In genomic region chr18:55586841-55587240, GRCh38 we compare ENCODE assay signal across 8 cellular contexts. TPM values are rescaled to one million over a fixed set of nuclear protein-coding genes. Genes with fewer than 3 reads are reported as not detected.
DNase-seq lines count a peak whose midpoint lies in the region; ATAC-seq, FAIRE-seq and TF ChIP-seq lines count a peak whose summit lies in the region.

No MANE protein-coding gene starts in this region.

- no peak overlapping the region for H3K27ac Mint-ChIP-seq in CD4-positive, CD25-positive, alpha-beta regulatory T cell

- H3K36me3 ChIP-seq in CD4-positive, CD25-positive, alpha-beta regulatory T cell (ENCODE audit: control insufficient read depth, insufficient read depth, low read length) = no peaks in the 10 kb centered on the region
- peaks cover 14% of the 10 kb centered on the region; the same call in 1 of the 2 replicates for H3K36me3 ChIP-seq in Karpas-422 (ENCODE audit: insufficient read depth, low read length)
- H3K36me3 ChIP-seq in K562 (ENCODE audit: control insufficient read depth, insufficient read depth, low read length) = peaks cover 4% of the 10 kb centered on the region; the same call in 1 of the 3 replicates
- no peaks in the 10 kb centered on the region for H3K36me3 ChIP-seq in upper lobe of right lung

- 0% methylated on average over 5 of the region's 7 CpGs for WGBS in K562 (ENCODE audit: insufficient coverage, low coverage, missing lambda C conversion rate)

- H3K36me3 Mint-ChIP-seq in CD4-positive, CD25-positive, alpha-beta regulatory T cell = no peaks in the 10 kb centered on the region

- H3K9me3 Mint-ChIP-seq in CD4-positive, CD25-positive, alpha-beta regulatory T cell = peaks cover 0 to 11% (median 0%) of the 10 kb centered on the region in 7 donors

- TF ChIP-seq EP300 in K562 (IDR thresholded peaks at IDR 0.05; ENCODE audit: low read length) = no peak

- H3K79me2 ChIP-seq in Karpas-422 (ENCODE audit: low read length) (peaks cover 55% of the 10 kb centered on the region), K562 (ENCODE audit: control insufficient read depth, insufficient read depth, low read length) (peaks cover 44% of the 10 kb centered on the region)

- TF ChIP-seq RAD21 in K562 (CRISPR knock-in tag; conservative IDR thresholded peaks at IDR 0.05 in 1 of 2, IDR thresholded peaks at IDR 0.05 in 1 of 2) = no peak

- peaks cover 30% of the 10 kb centered on the region for H3K27me3 ChIP-seq in CD4-positive, CD25-positive, alpha-beta regulatory T cell (ENCODE audit: control insufficient read depth, insufficient read depth, low read length)
- no peaks in the 10 kb centered on the region for H3K27me3 ChIP-seq in Karpas-422 (ENCODE audit: low read length)
- no peaks in the 10 kb centered on the region for H3K27me3 ChIP-seq in K562 (ENCODE audit: control insufficient read depth in 2 of 2, insufficient read depth in 2 of 2, low read length in 2 of 2)
- H3K27me3 ChIP-seq in upper lobe of right lung = no peaks in the 10 kb centered on the region

- peaks cover 52% of the 10 kb centered on the region for H3K27me3 Mint-ChIP-seq in CD4-positive, CD25-positive, alpha-beta regulatory T cell

- no peak for FAIRE-seq in K562 (lab: Jason Lieb, UNC)

- CTCF ChIA-PET in K562 (lab: Yijun Ruan, JAX; ENCODE audit: low intra/inter-chr PET ratio) = interaction anchor here (0.6 kb wide), 1 partner anchor 103 kb away, joined by 3 read pairs; no protein-coding TSS in a partner anchor

- H3K4me1 Mint-ChIP-seq in CD4-positive, CD25-positive, alpha-beta regulatory T cell = peaks cover 5 to 30% (median 9%) of the 10 kb centered on the region in 4 donors

- H3K4me2 ChIP-seq in Karpas-422 (ENCODE audit: low read depth, low read length, poor library complexity, severe bottlenecking) (peak overlapping the region; percentile 85), K562 (ENCODE audit: insufficient read depth, low read length) (peak overlapping the region; percentile 53)

- H4K20me1 ChIP-seq in Karpas-422 (ENCODE audit: insufficient read depth, low read depth, low read length) (no peaks in the 10 kb centered on the region), K562 (replicated peaks; ENCODE audit: control insufficient read depth, insufficient read depth, low read length) (no peaks in the 10 kb centered on the region)

- POLR2A ChIA-PET in K562 (lab: Yijun Ruan, JAX) = interaction anchor here (0.6 to 1.5 kb wide), 2 partner anchors 11 to 22 kb away, joined by 4 read pairs; no protein-coding TSS in a partner anchor

- no peak overlapping the region for H3K27ac ChIP-seq in CD4-positive, CD25-positive, alpha-beta regulatory T cell (ENCODE audit: insufficient read depth, low read length, poor library complexity, severe bottlenecking)
- peak overlapping the region; percentile 89 for H3K27ac ChIP-seq in Karpas-422 (ENCODE audit: low read length)
- no peak overlapping the region for H3K27ac ChIP-seq in K562 (ENCODE audit: extremely low read depth, low read depth, low read length)
- H3K27ac ChIP-seq in upper lobe of right lung = peak overlapping the region; percentile 52

- TF ChIP-seq CTCF in K562 (IDR thresholded peaks at IDR 0.05 in 2 of 3, conservative IDR thresholded peaks at IDR 0.05 in 1 of 3; ENCODE audit: insufficient read depth in 2 of 3, low read depth in 1 of 3, low read length in 3 of 3) (no peak), upper lobe of right lung (IDR thresholded peaks at IDR 0.05) (no peak)

- intact Hi-C loops in K562 (cut with micrococcal nuclease) (loop anchor here (5.0 kb wide), 1 partner anchor 65 kb away; no protein-coding TSS in a partner anchor), upper lobe of right lung (cut with DNase I) (no loop called here)

- no peak overlapping the region for H2AFZ ChIP-seq in Karpas-422 (ENCODE audit: low read length)
- H2AFZ ChIP-seq in K562 (ENCODE audit: low read depth, low read length) = no peak overlapping the region

- no peaks in the 10 kb centered on the region for H3K9me3 ChIP-seq in CD4-positive, CD25-positive, alpha-beta regulatory T cell (ENCODE audit: control insufficient read depth in 2 of 2, low read length in 2 of 2)
- no peaks in the 10 kb centered on the region for H3K9me3 ChIP-seq in Karpas-422 (ENCODE audit: low read length)
- H3K9me3 ChIP-seq in K562 (replicated peaks; ENCODE audit: control insufficient read depth, insufficient read depth, low read depth, low read length) = no peaks in the 10 kb centered on the region
- H3K9me3 ChIP-seq in upper lobe of right lung = no peaks in the 10 kb centered on the region

- no peaks in the 10 kb centered on the region for H3K9me1 ChIP-seq in K562 (ENCODE audit: control insufficient read depth, insufficient read depth, low read length)

- no TSS peak for BruUV-seq in K562 (replicated peaks; lab: Mats Ljungman, UMichigan)

- no peak for ATAC-seq in CD4-positive, CD25-positive, alpha-beta regulatory T cell (ENCODE audit: low read depth in 2 of 2)
- no peak for ATAC-seq in K562
- no peak for ATAC-seq in upper lobe of right lung
- ATAC-seq in GM21825 (IDR thresholded peaks at IDR 0.05; ENCODE audit: unreplicated experiment) = no peak
- no peak for ATAC-seq in HG02884 (IDR thresholded peaks at IDR 0.05; ENCODE audit: unreplicated experiment)

- DNase-seq in CD4-positive, CD25-positive, alpha-beta regulatory T cell = no peak
- peak; percentile 59 for DNase-seq in Karpas-422
- no peak for DNase-seq in K562 (ENCODE audit: extremely low read depth in 1 of 4, low spot score in 3 of 4)
- peak; percentile 54 to 83 for DNase-seq in lung microvascular endothelial cell (ENCODE audit: low read depth in 2 of 2)
- DNase-seq in upper lobe of right lung = no peak
- no peak for DNase-seq in NK-92 treated with Interleukin-12 subunit alpha and Interleukin-12 subunit beta, amount 100 ng/mL, for 24 hours (lab: John Stamatoyannopoulos, UW)

- TF ChIP-seq POLR2A in K562 (conservative IDR thresholded peaks at IDR 0.05) = no peak

- H3K4me3 Mint-ChIP-seq in CD4-positive, CD25-positive, alpha-beta regulatory T cell = peak overlapping the region in 3 of 4 donors; percentile 18 to 33 (median 26)

- peaks cover 5% of the 10 kb centered on the region for H3K4me1 ChIP-seq in CD4-positive, CD25-positive, alpha-beta regulatory T cell (ENCODE audit: control insufficient read depth, insufficient read depth, low read length, poor library complexity, severe bottlenecking)
- H3K4me1 ChIP-seq in Karpas-422 (ENCODE audit: low read length) = peaks cover 50% of the 10 kb centered on the region
- H3K4me1 ChIP-seq in K562 (replicated peaks in 1 of 2; ENCODE audit: control insufficient read depth in 2 of 2, insufficient read depth in 2 of 2, low read length in 2 of 2) = peaks cover 6 to 16% of the 10 kb centered on the region in 2 experiments
- H3K4me1 ChIP-seq in upper lobe of right lung = no peaks in the 10 kb centered on the region

- in situ Hi-C loops in K562 (cut with MboI) = no loop called here

- no peaks in the 10 kb centered on the region for H3K9me2 ChIP-seq in Karpas-422 (replicated peaks; ENCODE audit: insufficient read depth, low read length)

- H3K9ac ChIP-seq in Karpas-422 (ENCODE audit: low read length) (peak overlapping the region; percentile 77), K562 (ENCODE audit: insufficient read depth in 1 of 2, low read depth in 2 of 2, low read length in 2 of 2) (peak overlapping the region; percentile 31 to 50; a peak in 1 of 4 replicates)

- no peak overlapping the region for H3K4me3 ChIP-seq in CD4-positive, CD25-positive, alpha-beta regulatory T cell (ENCODE audit: low read depth, low read length)
- peak overlapping the region; percentile 69 for H3K4me3 ChIP-seq in Karpas-422 (ENCODE audit: low read length)
- H3K4me3 ChIP-seq in K562 = peak overlapping the region; percentile 63
- peak overlapping the region; percentile 66 for H3K4me3 ChIP-seq in upper lobe of right lung

TF ChIP-seq in K562, 482 proteins besides CTCF, POLR2A, EP300 and RAD21 (continues in another document):
- TF ChIP-seq MEIS2 (IDR thresholded peaks at IDR 0.05; ENCODE audit: partially characterized antibody) = peak; percentile 78

RNA-seq across cellular contexts. Expression of gene TCF4, which starts 1.2 kb away (rescaled TPM):
- 2.4 TPM for total RNA-seq in CD4-positive, CD25-positive, alpha-beta regulatory T cell
- 1 to 10 TPM in 1 of 4 donors, under 1 TPM in 3; 0.06 to 1.1 (median 0.75) TPM for polyA plus RNA-seq in CD4-positive, CD25-positive, alpha-beta regulatory T cell
- total RNA-seq in Karpas-422 (2014; rRNA removed; shearing (Covaris generic); ENCODE audit: low replicate concordance) = 181 and 261 TPM in 2 replicates
- total RNA-seq in K562 (2011; cell fraction: chromatin; rRNA removed; ENCODE audit: low replicate concordance) = 45.5 and 85.0 TPM in 2 replicates
- total RNA-seq in K562 (2011; cell fraction: nucleolus; rRNA removed) = 14.8 and 17.6 TPM in 2 replicates
- 40.0 and 62.5 TPM in 2 replicates for total RNA-seq in K562 (2011; cell fraction: nucleoplasm; rRNA removed)
- total RNA-seq in K562 (2014; rRNA removed) (10.7 and 14.3 TPM in 2 replicates), K562 (2014; rRNA removed; fragmentation: Illumina TruSeq; extraction: Trizol) (19.4 and 21.8 TPM in 2 replicates), K562 (2015; rRNA removed; fragmentation: Illumina TruSeq; extraction: Trizol) (17.8 and 18.2 TPM in 2 replicates), K562 (2021) (22.9 and 24.7 TPM in 2 replicates), lung microvascular endothelial cell (374 and 536 TPM in 2 replicates), upper lobe of right lung (143 TPM)
- polyA plus RNA-seq in K562 (2011; rRNA removed) (19.2 and 19.4 TPM in 2 replicates), K562 (2014; fragmentation: Illumina TruSeq; extraction: Trizol) (10.8 and 15.2 TPM in 2 replicates), K562 (2014; fragmentation: Nextera tagmentation; extraction: Ambion mirVana) (10 to 100 TPM in 1 of 2 experiments, 1 to 10 TPM in 1; 4.8 to 10.0 TPM), K562 (2014; rRNA removed) (8.4 and 8.6 TPM in 2 replicates)
- 12.0 and 16.7 TPM in 2 replicates for polyA plus RNA-seq in K562 (2011; cell fraction: cytosol; rRNA removed)
- polyA plus RNA-seq in K562 (2011; cell fraction: nucleus; rRNA removed) = 25.4 and 32.0 TPM in 2 replicates
- 10.3 and 11.8 TPM in 2 replicates for polyA plus RNA-seq in K562 (2012)
- polyA minus RNA-seq in K562 (2011; rRNA and poly(A)+ RNA removed) = 53.3 and 60.8 TPM in 2 replicates
- polyA minus RNA-seq in K562 (2011; cell fraction: cytosol; rRNA and poly(A)+ RNA removed) = 13.0 and 18.2 TPM in 2 replicates
- polyA minus RNA-seq in K562 (2011; cell fraction: nucleus; rRNA and poly(A)+ RNA removed) = 39.3 and 82.2 TPM in 2 replicates

Comparison
In these comparisons a context has a peak if more than half of its experiments do, and no peak if none do; other contexts are left out.
1. DNase-seq: peak in Karpas-422 (single experiment) and lung microvascular endothelial cell (2 of 2); none in CD4-positive, CD25-positive, alpha-beta regulatory T cell (0 of 3), K562 (0 of 4), upper lobe of right lung (single experiment) and NK-92 treated with Interleukin-12 subunit alpha and Interleukin-12 subunit beta, amount 100 ng/mL, for 24 hours (single experiment).
2. H3K27ac ChIP-seq: peak in Karpas-422 (single experiment) and upper lobe of right lung (single experiment); none in CD4-positive, CD25-positive, alpha-beta regulatory T cell (single experiment) and K562 (single experiment).